In the genomic region with DNA sequence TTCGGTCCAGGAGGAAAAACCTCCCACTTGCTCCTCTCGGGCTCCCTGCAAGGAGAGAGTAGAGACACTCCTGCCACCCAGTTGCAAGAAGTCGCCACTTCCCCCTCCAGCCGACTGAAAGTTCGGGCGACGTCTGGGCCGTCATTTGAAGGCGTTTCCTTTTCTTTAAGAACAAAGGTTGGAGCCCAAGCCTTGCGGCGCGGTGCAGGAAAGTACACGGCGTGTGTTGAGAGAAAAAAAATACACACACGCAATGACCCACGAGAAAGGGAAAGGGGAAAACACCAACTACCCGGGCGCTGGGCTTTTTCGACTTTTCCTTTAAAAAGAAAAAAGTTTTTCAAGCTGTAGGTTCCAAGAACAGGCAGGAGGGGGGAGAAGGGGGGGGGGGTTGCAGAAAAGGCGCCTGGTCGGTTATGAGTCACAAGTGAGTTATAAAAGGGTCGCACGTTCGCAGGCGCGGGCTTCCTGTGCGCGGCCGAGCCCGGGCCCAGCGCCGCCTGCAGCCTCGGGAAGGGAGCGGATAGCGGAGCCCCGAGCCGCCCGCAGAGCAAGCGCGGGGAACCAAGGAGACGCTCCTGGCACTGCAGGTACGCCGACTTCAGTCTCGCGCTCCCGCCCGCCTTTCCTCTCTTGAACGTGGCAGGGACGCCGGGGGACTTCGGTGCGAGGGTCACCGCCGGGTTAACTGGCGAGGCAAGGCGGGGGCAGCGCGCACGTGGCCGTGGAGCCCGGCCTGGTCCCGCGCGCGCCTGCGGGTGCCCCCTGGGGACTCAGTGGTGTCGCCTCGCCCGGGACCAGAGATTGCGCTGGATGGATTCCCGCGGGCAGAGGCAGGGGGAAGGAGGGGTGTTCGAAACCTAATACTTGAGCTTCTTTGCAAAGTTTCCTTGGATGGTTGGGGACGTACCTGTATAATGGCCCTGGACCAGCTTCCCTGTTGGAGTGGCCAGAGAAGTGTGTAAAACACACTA, we compare ENCODE assay signal across 8 cellular contexts. TPM values are rescaled to one million over a fixed set of nuclear protein-coding genes. Genes with fewer than 3 reads are reported as not detected.
A peak's percentile ranks its signal among the peaks of the same experiment; 100 is the strongest.
DNase-seq lines count a peak whose midpoint lies in the region; ATAC-seq lines count a peak whose summit lies in the region.

No MANE protein-coding gene starts in this region.

- H3K9me3 ChIP-seq in T-helper 17 cell (ENCODE audit: control insufficient read depth, low read length, poor library complexity, severe bottlenecking) (peaks cover 14% of the 10 kb centered on the region), iPS-18a (ENCODE audit: control insufficient read depth, low read depth, low read length) (no peaks in the 10 kb centered on the region)

- no peaks in the 10 kb centered on the region for H3K27me3 Mint-ChIP-seq in T-helper 17 cell

- H3K36me3 ChIP-seq in iPS-18a (ENCODE audit: control insufficient read depth, low read depth, low read length) = no peaks in the 10 kb centered on the region

- peak overlapping the region; percentile 96 for H3K4me3 Mint-ChIP-seq in T-helper 17 cell

- no peaks in the 10 kb centered on the region for H3K36me3 Mint-ChIP-seq in T-helper 17 cell (ENCODE audit: low read depth)

- peak overlapping the region; percentile 94 for H3K27ac Mint-ChIP-seq in T-helper 17 cell

- no peaks in the 10 kb centered on the region for H3K4me1 ChIP-seq in iPS-18a (ENCODE audit: control insufficient read depth, low read depth, low read length)

- DNase-seq in AG20443 (ENCODE audit: low spot score) (peak; percentile 87), T-helper 17 cell (peak; percentile 33 to 64 (median 57)), amniotic stem cell (lab: John Stamatoyannopoulos, UW) (peak; percentile 37), NCI-H2029 (lab: John Stamatoyannopoulos, UW) (no peak)
- DNase-seq in stimulated activated CD4-positive, alpha-beta T cell treated with anti-CD3 and anti-CD28 coated beads, Interleukin-12 subunit alpha, Interleukin-12 subunit beta, amount 100 ng/mL, for 4 hours = peak; percentile 88

- no peak overlapping the region for H3K27ac ChIP-seq in iPS-18a (ENCODE audit: low read length)

- peak overlapping the region; percentile 41 for H3K9ac ChIP-seq in iPS-18a (ENCODE audit: low read length)

- peaks cover 47% of the 10 kb centered on the region for H3K4me1 Mint-ChIP-seq in T-helper 17 cell

- H3K27me3 ChIP-seq in iPS-18a (ENCODE audit: control insufficient read depth, insufficient read depth, low read length) = peaks cover 36% of the 10 kb centered on the region

- H3K4me3 ChIP-seq in iPS-18a (ENCODE audit: low read length) = peak overlapping the region; percentile 50

- ATAC-seq in GM19372 (IDR thresholded peaks at IDR 0.05; ENCODE audit: low read depth, unreplicated experiment) (peak; percentile 32), HG03460 (IDR thresholded peaks at IDR 0.05; ENCODE audit: unreplicated experiment) (peak; percentile 35), T-helper 17 cell (peak; percentile 68)

RNA-seq across cellular contexts. Expression of gene MRPL39, which starts 45.3 kb away (rescaled TPM):
- total RNA-seq in T-helper 17 cell = 1 to 10 TPM; 8.9 to 9.9 TPM
